Comparison of ENCODE assay signal across 22 cellular contexts in genomic region chr11:62352355-62353336, GRCh38. TPM values are rescaled to one million over a fixed set of nuclear protein-coding genes. Genes with fewer than 3 reads are reported as not detected.
DNase-seq lines count a peak whose midpoint lies in the region; ATAC-seq and TF ChIP-seq lines count a peak whose summit lies in the region.
"Had no signal": no experiment of that assay in that cellular context is flagged by ENCODE, and none has a peak within 500 bp of the region (broad histone marks: within the 10 kb centered on the region; RNA-seq: fewer than 3 reads in every experiment).

No MANE protein-coding gene starts in this region.

- TF ChIP-seq CTCF in WTC11 (IDR thresholded peaks at IDR 0.05) (no peak), BE2C (IDR thresholded peaks at IDR 0.05; ENCODE audit: low read depth, low read length) (no peak)

- peaks cover 5% of the 10 kb centered on the region for H3K27me3 Mint-ChIP-seq in activated CD8-positive, alpha-beta memory T cell treated with anti-CD3 and anti-CD28 coated beads, Interleukin-2, amount 10 ng/mL, durations not matched to agents 7 days and 5 days
- H3K27me3 Mint-ChIP-seq in WTC11 (ENCODE audit: low read depth), result no peaks in the 10 kb centered on the region
- H3K27me3 Mint-ChIP-seq: CD4-positive, alpha-beta memory T cell; stimulated activated naive B cell treated with anti-CD40 and anti-IgM and Interleukin-4, amounts not matched to agents 10 μg/mL and 1 μg/mL and 100 μg/mL, for 72 hours had no signal

- H3K27ac Mint-ChIP-seq in activated CD8-positive, alpha-beta memory T cell treated with anti-CD3 and anti-CD28 coated beads, Interleukin-2, amount 10 ng/mL, durations not matched to agents 7 days and 5 days, result peak overlapping the region; percentile 1
- peak overlapping the region; percentile 73 for H3K27ac Mint-ChIP-seq in WTC11
- H3K27ac Mint-ChIP-seq: stimulated activated naive B cell treated with anti-CD40 and anti-IgM and Interleukin-4, amounts not matched to agents 10 μg/mL and 1 μg/mL and 100 μg/mL, for 72 hours had no signal

- no peaks in the 10 kb centered on the region for H3K9me3 Mint-ChIP-seq in activated CD8-positive, alpha-beta memory T cell treated with anti-CD3 and anti-CD28 coated beads, Interleukin-2, amount 10 ng/mL, durations not matched to agents 7 days and 5 days (ENCODE audit: low read depth)
- no peaks in the 10 kb centered on the region for H3K9me3 Mint-ChIP-seq in WTC11
- H3K9me3 Mint-ChIP-seq: stimulated activated naive B cell treated with anti-CD40 and anti-IgM and Interleukin-4, amounts not matched to agents 10 μg/mL and 1 μg/mL and 100 μg/mL, for 72 hours had no signal

- CTCF ChIA-PET in activated CD8-positive, alpha-beta memory T cell treated with anti-CD3 and anti-CD28 coated beads, Interleukin-2, amount 10 ng/mL, durations not matched to agents 7 days and 5 days (lab: Charles Lee), result interaction anchor here (1.4 to 1.6 kb wide), 2 partner anchors 12 to 15 kb away, joined by 4 to 7 read pairs; no protein-coding TSS in a partner anchor
- CTCF ChIA-PET in WTC11 (lab: Charles Lee), result interaction anchor here (0.7 to 1.9 kb wide), 4 partner anchors 12 to 271 kb away, joined by 3 to 5 read pairs (median 4); no protein-coding TSS in a partner anchor

- no peaks in the 10 kb centered on the region for H3K36me3 Mint-ChIP-seq in activated CD8-positive, alpha-beta memory T cell treated with anti-CD3 and anti-CD28 coated beads, Interleukin-2, amount 10 ng/mL, durations not matched to agents 7 days and 5 days
- peaks cover 9% of the 10 kb centered on the region; the same call in 1 of the 2 replicates for H3K36me3 Mint-ChIP-seq in WTC11
- H3K36me3 Mint-ChIP-seq: CD4-positive, alpha-beta memory T cell; stimulated activated naive B cell treated with anti-CD40 and anti-IgM and Interleukin-4, amounts not matched to agents 10 μg/mL and 1 μg/mL and 100 μg/mL, for 72 hours had no signal

- POLR2A ChIA-PET in WTC11 (lab: Charles Lee), result interaction anchor here (0.6 to 0.8 kb wide), 2 partner anchors 223 to 539 kb away, joined by 3 read pairs; no protein-coding TSS in a partner anchor

- peaks cover 10% of the 10 kb centered on the region for H3K4me1 Mint-ChIP-seq in activated CD8-positive, alpha-beta memory T cell treated with anti-CD3 and anti-CD28 coated beads, Interleukin-2, amount 10 ng/mL, durations not matched to agents 7 days and 5 days
- peaks cover 64% of the 10 kb centered on the region for H3K4me1 Mint-ChIP-seq in WTC11
- H3K4me1 Mint-ChIP-seq: CD4-positive, alpha-beta memory T cell; stimulated activated naive B cell treated with anti-CD40 and anti-IgM and Interleukin-4, amounts not matched to agents 10 μg/mL and 1 μg/mL and 100 μg/mL, for 72 hours had no signal

- no peaks in the 10 kb centered on the region for H3K9me3 ChIP-seq in BE2C

- no peaks in the 10 kb centered on the region for H3K4me1 ChIP-seq in BE2C

- ATAC-seq in activated CD8-positive, alpha-beta memory T cell treated with anti-CD3 and anti-CD28 coated beads, Interleukin-2, amount 10 ng/mL, durations not matched to agents 7 days and 5 days, result peak; percentile 49
- ATAC-seq in GM21529 (IDR thresholded peaks at IDR 0.05; ENCODE audit: unreplicated experiment) (peak; percentile 48), WTC11 (no peak), HG03571 (IDR thresholded peaks at IDR 0.05; ENCODE audit: unreplicated experiment) (no peak)
- peak; percentile 72 for ATAC-seq in stimulated activated naive CD8-positive, alpha-beta T cell treated with anti-CD3 and anti-CD28 coated beads, Interleukin-15, Interleukin-2, amounts not matched to agents 100 U/mL and 50 U/mL, for 24 hours
- ATAC-seq: right cardiac atrium; stimulated activated naive B cell treated with anti-CD40 and anti-IgM and Interleukin-4, amounts not matched to agents 10 μg/mL and 1 μg/mL and 100 μg/mL, for 72 hours had no signal

- H3K27me3 ChIP-seq in BE2C, result no peaks in the 10 kb centered on the region
- H3K27me3 ChIP-seq: hepatocyte had no signal

- H3K4me3 ChIP-seq in BE2C (ENCODE audit: low read depth, low read length), result no peak overlapping the region
- H3K4me3 ChIP-seq: hepatocyte had no signal

- no peak for DNase-seq in activated CD8-positive, alpha-beta memory T cell treated with anti-CD3 and anti-CD28 coated beads, Interleukin-2, amount 10 ng/mL, durations not matched to agents 7 days and 5 days
- DNase-seq in activated CD8-positive, alpha-beta memory T cell treated with anti-CD3 and anti-CD28 coated beads for 24 hours, result no peak
- DNase-seq in WTC11 (ENCODE audit: low spot score), result no peak
- DNase-seq in stimulated activated naive CD8-positive, alpha-beta T cell treated with anti-CD3 and anti-CD28 coated beads, Interleukin-15, Interleukin-2, amounts not matched to agents 100 U/mL and 50 U/mL, for 24 hours, result no peak
- no peak for DNase-seq in HCEC 1CT
- no peak for DNase-seq in BE2C
- DNase-seq: ACHN; CD4-positive, alpha-beta memory T cell; GOT3; NCI-H1694; NCI-H226; right cardiac atrium; RPMI8226; stimulated activated naive B cell treated with anti-CD40 and anti-IgM and Interleukin-4, amounts not matched to agents 10 μg/mL and 1 μg/mL and 100 μg/mL, for 72 hours; trophoblast cell had no signal

- H3K4me3 Mint-ChIP-seq in activated CD8-positive, alpha-beta memory T cell treated with anti-CD3 and anti-CD28 coated beads, Interleukin-2, amount 10 ng/mL, durations not matched to agents 7 days and 5 days, result no peak overlapping the region
- no peak overlapping the region for H3K4me3 Mint-ChIP-seq in WTC11
- H3K4me3 Mint-ChIP-seq: CD4-positive, alpha-beta memory T cell; stimulated activated naive B cell treated with anti-CD40 and anti-IgM and Interleukin-4, amounts not matched to agents 10 μg/mL and 1 μg/mL and 100 μg/mL, for 72 hours had no signal

- H3K36me3 ChIP-seq in BE2C, result no peaks in the 10 kb centered on the region

TF ChIP-seq in WTC11, 78 proteins besides CTCF, POLR2A, EP300 and RAD21:
- TF ChIP-seq ATF1 (CRISPR knock-in tag; IDR thresholded peaks at IDR 0.05) (no peak), PRRX2 (CRISPR knock-in tag; IDR thresholded peaks at IDR 0.05) (no peak), TEAD4 (CRISPR knock-in tag; IDR thresholded peaks at IDR 0.05) (no peak), AFF4 (CRISPR knock-in tag; IDR thresholded peaks at IDR 0.05; ENCODE audit: borderline replicate concordance) (no peak), SP1 (CRISPR knock-in tag; conservative IDR thresholded peaks at IDR 0.05) (no peak)

RNA-seq across cellular contexts. Expression of gene ASRGL1, which starts 15.4 kb away (rescaled TPM):
- total RNA-seq in activated CD8-positive, alpha-beta memory T cell treated with anti-CD3 and anti-CD28 coated beads, Interleukin-2, amount 10 ng/mL, durations not matched to agents 7 days and 5 days, result 1 to 10 TPM; 3.7 to 9.0 TPM
- total RNA-seq in WTC11 (2021), result 36.3 to 51.6 TPM (median 41.5 TPM) in 3 replicates
- polyA plus RNA-seq in BE2C (2012; ENCODE audit: insufficient read depth, insufficient read length, low read depth), result 8.3 TPM

RNA-seq across cellular contexts. Expression of gene SCGB1D4, which starts 53.8 kb away (rescaled TPM):
- total RNA-seq in activated CD8-positive, alpha-beta memory T cell treated with anti-CD3 and anti-CD28 coated beads, Interleukin-2, amount 10 ng/mL, durations not matched to agents 7 days and 5 days, result not detected
- not detected in 3 replicates for total RNA-seq in WTC11 (2021)
- polyA plus RNA-seq in BE2C (2012; ENCODE audit: insufficient read depth, insufficient read length, low read depth), result not detected
- total RNA-seq: CD4-positive, alpha-beta memory T cell; hepatocyte; lung microvascular endothelial cell; MCF 10A; omental fat pad; right cardiac atrium had no signal
- polyA plus RNA-seq: CD4-positive, alpha-beta memory T cell; hepatocyte; keratinocyte; right cardiac atrium had no signal

Comparison
In these comparisons a context has a peak if more than half of its experiments do, and no peak if none do; other contexts are left out.
1. ATAC-seq: peak in activated CD8-positive, alpha-beta memory T cell treated with anti-CD3 and anti-CD28 coated beads, Interleukin-2, amount 10 ng/mL, durations not matched to agents 7 days and 5 days (single experiment), GM21529 (single experiment) and stimulated activated naive CD8-positive, alpha-beta T cell treated with anti-CD3 and anti-CD28 coated beads, Interleukin-15, Interleukin-2, amounts not matched to agents 100 U/mL and 50 U/mL, for 24 hours (single experiment); none in WTC11 (single experiment) and HG03571 (single experiment).